28 cellular contexts compared by ENCODE assay signal in genomic region chr16:5315914-5316313, GRCh38.
"Had no signal": no experiment of that assay in that cellular context is flagged by ENCODE, and none has a peak within 500 bp of the region (broad histone marks: within the 10 kb centered on the region; RNA-seq: fewer than 3 reads in every experiment).

No MANE protein-coding gene starts in this region.

- H3K27ac ChIP-seq: colonic mucosa, coronary artery, dorsolateral prefrontal cortex, epithelial cell of prostate, esophagus muscularis mucosa, esophagus squamous epithelium, foreskin keratinocyte, gastrocnemius medialis, gastroesophageal sphincter, heart left ventricle, heart right ventricle had no signal

- H3K4me3 ChIP-seq: colonic mucosa, coronary artery, dorsolateral prefrontal cortex, esophagus muscularis mucosa, esophagus squamous epithelium, gastrocnemius medialis, gastroesophageal sphincter, heart left ventricle, heart right ventricle had no signal

- H3K27me3 Mint-ChIP-seq: dendritic cell treated with granulocyte-macrophage colony-stimulating factor and Interleukin-4, amounts not matched to agents 40 ng/mL and 50 ng/mL, for 4 days had no signal

- H3K9me3 ChIP-seq: colonic mucosa, esophagus squamous epithelium, gastrocnemius medialis had no signal

- H3K36me3 ChIP-seq: colonic mucosa, esophagus muscularis mucosa, esophagus squamous epithelium, gastrocnemius medialis, gastroesophageal sphincter, heart left ventricle, heart right ventricle had no signal

- H3K9me3 Mint-ChIP-seq: dendritic cell treated with granulocyte-macrophage colony-stimulating factor and Interleukin-4, amounts not matched to agents 40 ng/mL and 50 ng/mL, for 4 days; endodermal cell had no signal

- H3K4me1 Mint-ChIP-seq: endodermal cell had no signal

- H3K4me3 Mint-ChIP-seq: dendritic cell treated with granulocyte-macrophage colony-stimulating factor and Interleukin-4, amounts not matched to agents 40 ng/mL and 50 ng/mL, for 4 days; effector memory CD8-positive, alpha-beta T cell; endodermal cell had no signal

- DNase-seq: colonic mucosa; cortex of kidney; dermis blood vessel endothelial cell; dorsolateral prefrontal cortex; effector CD4-positive, alpha-beta T cell; effector CD8-positive, alpha-beta T cell; effector memory CD4-positive, alpha-beta T cell; effector memory CD8-positive, alpha-beta T cell; endodermal cell; erythroblast; esophagus squamous epithelium; foreskin fibroblast; foreskin keratinocyte; foreskin melanocyte; gastrocnemius medialis; glutamatergic neuron; head of caudate nucleus; heart left ventricle; heart right ventricle had no signal

- H3K4me1 ChIP-seq: colonic mucosa, esophagus muscularis mucosa, esophagus squamous epithelium, foreskin keratinocyte, gastrocnemius medialis, gastroesophageal sphincter, heart left ventricle, heart right ventricle had no signal

- FAIRE-seq: colon, endometrium, endothelial cell of umbilical vein, frontal cortex had no signal

- H3K27me3 ChIP-seq: colonic mucosa, esophagus muscularis mucosa, esophagus squamous epithelium, foreskin keratinocyte, gastrocnemius medialis, gastroesophageal sphincter, heart left ventricle, heart right ventricle had no signal

- H3K27ac Mint-ChIP-seq: dendritic cell treated with granulocyte-macrophage colony-stimulating factor and Interleukin-4, amounts not matched to agents 40 ng/mL and 50 ng/mL, for 4 days; effector memory CD8-positive, alpha-beta T cell; endodermal cell had no signal
